ENCODE assay signal across 26 cellular contexts in genomic region chr17:43689814-43690213, GRCh38.
"Had no signal": no experiment of that assay in that cellular context is flagged by ENCODE, and none has a peak within 500 bp of the region (broad histone marks: within the 10 kb centered on the region; RNA-seq: fewer than 3 reads in every experiment).

No MANE protein-coding gene starts in this region.

- H3K9me3 Mint-ChIP-seq: natural killer cell; nephron; neural progenitor cell; stimulated activated memory B cell treated with anti-CD40 and anti-IgM and Interleukin-4, amounts not matched to agents 10 μg/mL and 1 μg/mL and 100 μg/mL, for 72 hours; stimulated activated naive CD8-positive, alpha-beta T cell treated with anti-CD3 and anti-CD28 coated beads, Interleukin-15, amount 100 ng/mL, for 72 hours; type B pancreatic cell had no signal

- H3K36me3 Mint-ChIP-seq: natural killer cell; neural progenitor cell; stimulated activated memory B cell treated with anti-CD40 and anti-IgM and Interleukin-4, amounts not matched to agents 10 μg/mL and 1 μg/mL and 100 μg/mL, for 72 hours; type B pancreatic cell had no signal

- H3K4me3 Mint-ChIP-seq: natural killer cell; nephron; neural progenitor cell; stimulated activated memory B cell treated with anti-CD40 and anti-IgM and Interleukin-4, amounts not matched to agents 10 μg/mL and 1 μg/mL and 100 μg/mL, for 72 hours; stimulated activated naive CD8-positive, alpha-beta T cell treated with anti-CD3 and anti-CD28 coated beads, Interleukin-15, amount 100 ng/mL, for 72 hours; type B pancreatic cell had no signal

- DNase-seq: natural killer cell; occipital lobe; ovary; posterior cingulate gyrus; psoas muscle; right cardiac atrium; spleen; stimulated activated CD4-positive, alpha-beta T cell treated with anti-CD3 and anti-CD28 coated beads, Interleukin-12 subunit alpha, Interleukin-12 subunit beta, amount 100 ng/mL, for 4 hours; stimulated activated CD4-positive, alpha-beta T cell treated with anti-CD3 and anti-CD28 coated beads, Interleukin-1b, Interleukin-23, amount 100 ng/mL, for 48 hours; stimulated activated CD4-positive, alpha-beta T cell treated with anti-CD3 and anti-CD28 coated beads, Interleukin-4, amount 100 ng/mL, for 1 hour; stimulated activated CD4-positive, alpha-beta T cell treated with anti-CD3 and anti-CD28 coated beads, Interleukin-4, amount 100 ng/mL, for 4 hours; stimulated activated CD8-positive, alpha-beta memory T cell treated with anti-CD3 and anti-CD28 coated beads, Interleukin-4, amount 100 ng/mL, for 48 hours; stimulated activated naive CD4-positive, alpha-beta T cell; stimulated activated naive CD8-positive, alpha-beta T cell treated with anti-CD3 and anti-CD28 coated beads, Interleukin-15, amount 100 ng/mL, for 72 hours; stimulated activated naive CD8-positive, alpha-beta T cell treated with anti-CD3 and anti-CD28 coated beads, Interleukin-15, Interleukin-2, amounts not matched to agents 100 U/mL and 50 U/mL, for 24 hours; substantia nigra; testis; tibial artery; transverse colon; upper lobe of right lung; uterus had no signal

- H3K27ac Mint-ChIP-seq: natural killer cell; neural progenitor cell; progenitor cell of endocrine pancreas; stimulated activated memory B cell treated with anti-CD40 and anti-IgM and Interleukin-4, amounts not matched to agents 10 μg/mL and 1 μg/mL and 100 μg/mL, for 72 hours; stimulated activated naive CD8-positive, alpha-beta T cell treated with anti-CD3 and anti-CD28 coated beads, Interleukin-15, amount 100 ng/mL, for 72 hours; type B pancreatic cell had no signal

- H3K4me1 Mint-ChIP-seq: natural killer cell; stimulated activated memory B cell treated with anti-CD40 and anti-IgM and Interleukin-4, amounts not matched to agents 10 μg/mL and 1 μg/mL and 100 μg/mL, for 72 hours; stimulated activated naive CD8-positive, alpha-beta T cell treated with anti-CD3 and anti-CD28 coated beads, Interleukin-15, amount 100 ng/mL, for 72 hours had no signal
